ENCODE assay signal across 11 cellular contexts in the genomic region with DNA sequence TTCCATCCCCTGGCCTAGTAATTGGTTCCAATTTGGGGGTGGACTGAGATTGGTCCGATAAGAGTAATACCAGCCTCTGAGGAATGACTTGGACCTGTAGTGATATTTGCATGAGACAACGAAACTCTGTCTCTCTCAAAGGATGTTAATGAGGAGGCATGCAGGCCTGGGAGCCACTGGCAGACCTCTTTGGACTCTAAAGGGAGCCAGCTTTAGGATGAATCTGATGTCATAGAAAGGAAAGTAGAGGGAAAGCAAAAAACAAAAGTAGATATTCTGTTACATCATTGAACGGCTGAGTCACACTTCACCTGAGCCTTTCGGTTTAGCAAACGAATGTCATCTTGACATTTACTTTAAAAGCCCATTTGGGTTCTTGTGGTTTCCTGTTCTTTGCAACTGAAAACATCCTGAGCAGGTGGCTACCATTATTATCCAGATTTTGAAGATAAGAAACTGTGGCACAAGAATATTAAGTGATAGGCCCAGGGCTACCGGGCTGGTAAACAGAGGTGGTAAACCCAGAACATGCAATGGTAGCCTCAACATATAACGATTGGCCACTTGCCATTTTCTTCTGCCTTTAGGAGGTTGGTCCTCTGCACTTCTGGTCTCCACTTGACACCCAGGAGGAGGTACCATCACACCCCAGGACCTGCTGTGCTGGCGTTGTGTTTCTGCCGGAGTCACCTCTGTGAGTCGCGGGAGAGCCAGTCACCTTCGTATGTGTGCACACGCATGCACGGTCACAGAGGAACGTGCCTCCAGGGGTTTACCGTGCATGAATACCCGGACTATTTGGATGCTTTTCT. TPM values are rescaled to one million over a fixed set of nuclear protein-coding genes. Genes with fewer than 3 reads are reported as not detected.
DNase-seq lines count a peak whose midpoint lies in the region; ATAC-seq and TF ChIP-seq lines count a peak whose summit lies in the region.
"Had no signal": no experiment of that assay in that cellular context is flagged by ENCODE, and none has a peak within 500 bp of the region (broad histone marks: within the 10 kb centered on the region; RNA-seq: fewer than 3 reads in every experiment).

No MANE protein-coding gene starts in this region.

- H3K27me3 Mint-ChIP-seq in type B pancreatic cell = peaks cover 3% of the 10 kb centered on the region

- H3K4me3 Mint-ChIP-seq in type B pancreatic cell = no peak overlapping the region
- H3K4me3 Mint-ChIP-seq: neural crest cell had no signal

- H3K4me1 Mint-ChIP-seq in type B pancreatic cell (ENCODE audit: unreplicated experiment) = no peaks in the 10 kb centered on the region
- H3K4me1 Mint-ChIP-seq: neural crest cell had no signal

- H3K9me3 Mint-ChIP-seq in type B pancreatic cell = no peaks in the 10 kb centered on the region
- H3K9me3 Mint-ChIP-seq: neural crest cell had no signal

- H3K4me3 ChIP-seq in left ventricle myocardium inferior = no peak overlapping the region
- H3K4me3 ChIP-seq: suprapubic skin had no signal

- ATAC-seq in HG02852 (IDR thresholded peaks at IDR 0.05; ENCODE audit: unreplicated experiment) (no peak), GM21528 (IDR thresholded peaks at IDR 0.05; ENCODE audit: low FRiP score, unreplicated experiment) (no peak)

- no peaks in the 10 kb centered on the region for H3K36me3 ChIP-seq in left ventricle myocardium inferior
- H3K36me3 ChIP-seq: suprapubic skin had no signal

- no peaks in the 10 kb centered on the region for H3K9me3 ChIP-seq in left ventricle myocardium inferior (replicated peaks)
- H3K9me3 ChIP-seq: suprapubic skin had no signal

- H3K4me1 ChIP-seq in left ventricle myocardium inferior = no peaks in the 10 kb centered on the region
- H3K4me1 ChIP-seq: suprapubic skin had no signal

- TF ChIP-seq CTCF in GM13977 (IDR thresholded peaks at IDR 0.05; ENCODE audit: extremely low read depth, insufficient read depth, missing control alignments) (no peak), left ventricle myocardium inferior (IDR thresholded peaks at IDR 0.05; ENCODE audit: borderline replicate concordance) (no peak), type B pancreatic cell (conservative IDR thresholded peaks at IDR 0.05) (no peak)

- no peaks in the 10 kb centered on the region for H3K27me3 ChIP-seq in left ventricle myocardium inferior (ENCODE audit: low read depth)
- H3K27me3 ChIP-seq: suprapubic skin had no signal

- DNase-seq in GM13977 (ENCODE audit: low spot score) = peak; percentile 52
- peak; percentile 56 for DNase-seq in T follicular helper cell (ENCODE audit: low read depth)
- DNase-seq in activated naive CD4-positive, alpha-beta T cell treated with anti-CD3 and anti-CD28 coated beads, Interleukin-2, amount 50 U/mL, for 16 hours = peak; percentile 54
- DNase-seq in stimulated activated CD4-positive, alpha-beta T cell treated with anti-CD3 and anti-CD28 coated beads, Interleukin-4, amount 100 ng/mL, for 24 hours = peak; percentile 48
- DNase-seq in left ventricle myocardium inferior = no peak
- DNase-seq in type B pancreatic cell (ENCODE audit: extremely low spot score, unreplicated experiment) = no peak
- DNase-seq: NCI-H1048 had no signal

- in situ Hi-C loops in GM13977 (cut with MboI; ENCODE audit: low pct_unique_long_range_greater_than_20kb, low sequenced_read_pairs, unreplicated experiment) = no loop called here

- H3K36me3 Mint-ChIP-seq in type B pancreatic cell = no peaks in the 10 kb centered on the region

- no peak overlapping the region for H3K27ac Mint-ChIP-seq in type B pancreatic cell

- no peak overlapping the region for H3K27ac ChIP-seq in left ventricle myocardium inferior (replicated peaks)
- H3K27ac ChIP-seq: suprapubic skin had no signal

- intact Hi-C loops in left ventricle myocardium inferior (cut with micrococcal nuclease) = no loop called here

RNA-seq across cellular contexts. Expression of a gene that starts 42.7 kb away (rescaled TPM):
- total RNA-seq in left ventricle myocardium inferior (25.0 TPM), type B pancreatic cell (ENCODE audit: low replicate concordance) (43.6 and 44.6 TPM in 2 replicates)

Comparison
In these comparisons a context has a peak if more than half of its experiments do, and no peak if none do; other contexts are left out.
1. DNase-seq: peak in GM13977 (single experiment), T follicular helper cell (single experiment), activated naive CD4-positive, alpha-beta T cell treated with anti-CD3 and anti-CD28 coated beads, Interleukin-2, amount 50 U/mL, for 16 hours (single experiment) and stimulated activated CD4-positive, alpha-beta T cell treated with anti-CD3 and anti-CD28 coated beads, Interleukin-4, amount 100 ng/mL, for 24 hours (single experiment); none in left ventricle myocardium inferior (single experiment) and type B pancreatic cell (single experiment).